In the genomic region with DNA sequence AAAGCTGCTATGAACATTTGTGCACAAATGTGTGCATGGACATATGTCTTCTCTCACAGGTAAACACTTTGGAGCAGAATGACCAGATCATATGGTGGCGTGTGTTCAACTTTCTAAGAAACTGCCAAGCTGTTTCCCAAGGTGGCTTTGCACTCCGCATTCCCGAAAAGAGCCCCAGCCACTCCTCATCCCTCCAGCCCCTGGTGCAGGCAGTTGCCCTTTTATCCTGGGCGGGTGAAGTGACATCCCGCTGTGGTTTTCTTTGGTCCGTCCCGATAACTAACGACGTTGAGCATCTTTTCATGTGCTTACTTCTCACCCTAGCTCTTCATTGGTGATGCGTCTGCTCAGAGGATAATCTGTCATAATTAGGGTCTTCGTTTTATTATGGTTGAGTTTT, we compare ENCODE assay signal across 15 cellular contexts.
A peak's percentile ranks its signal among the peaks of the same experiment; 100 is the strongest.
DNase-seq lines count a peak whose midpoint lies in the region; ATAC-seq, FAIRE-seq and TF ChIP-seq lines count a peak whose summit lies in the region.
"Had no signal": no experiment of that assay in that cellular context is flagged by ENCODE, and none has a peak within 500 bp of the region (broad histone marks: within the 10 kb centered on the region; RNA-seq: fewer than 3 reads in every experiment).

No MANE protein-coding gene starts in this region.

- H3K27ac ChIP-seq in kidney (ENCODE audit: low read depth in 2 of 2, low read length in 2 of 2): no peak overlapping the region
- H3K27ac ChIP-seq: 22Rv1, GM23248 had no signal

- ATAC-seq in HG02938 (IDR thresholded peaks at IDR 0.05; ENCODE audit: unreplicated experiment): no peak
- ATAC-seq: CD8-positive, alpha-beta T cell had no signal

- intact Hi-C loops in kidney (cut with DNase I): no loop called here

- H3K9me3 ChIP-seq in kidney (ENCODE audit: control insufficient read depth in 1 of 2, low read length in 2 of 2): no peaks in the 10 kb centered on the region

- FAIRE-seq in kidney (lab: Jason Lieb, UNC) (no peak), frontal cortex (lab: Jason Lieb, UNC) (no peak)
- FAIRE-seq: D721Med, GM19239, H54 had no signal

- H3K9ac ChIP-seq in kidney (ENCODE audit: low read length in 2 of 2): no peak overlapping the region
- H3K9ac ChIP-seq: GM23248 had no signal

- no peaks in the 10 kb centered on the region for H3K36me3 ChIP-seq in kidney (ENCODE audit: control insufficient read depth in 1 of 2, insufficient read depth in 2 of 2, low read length in 2 of 2)

- no peak for TF ChIP-seq CTCF in kidney (IDR thresholded peaks at IDR 0.05; ENCODE audit: borderline replicate concordance, extremely low read depth, insufficient read depth)

- DNase-seq in DMS 273 (lab: John Stamatoyannopoulos, UW; ENCODE audit: unreplicated experiment) (peak; percentile 5), DMS 273 treated with DMSO at 0.1 percent for 48 hours (lab: John Stamatoyannopoulos, UW) (no peak), NCI-H748 (lab: John Stamatoyannopoulos, UW; ENCODE audit: unreplicated experiment) (peak; percentile 13), NCI-H748 treated with DMSO at 0.1 percent for 48 hours (lab: John Stamatoyannopoulos, UW) (no peak), NCI-H345 treated with DMSO at 0.1 percent for 48 hours (lab: John Stamatoyannopoulos, UW; ENCODE audit: unreplicated experiment) (peak; percentile 63), kidney (peak; percentile 51), frontal cortex (ENCODE audit: low spot score in 2 of 2) (no peak)
- DNase-seq: CD8-positive, alpha-beta T cell; GF-D8 had no signal

- H3K4me1 ChIP-seq in kidney (ENCODE audit: control insufficient read depth in 1 of 2, insufficient read depth in 1 of 2, low read depth in 1 of 2, low read length in 2 of 2): no peaks in the 10 kb centered on the region

- H3K4me3 ChIP-seq in kidney (ENCODE audit: low read length in 2 of 2): no peak overlapping the region
- H3K4me3 ChIP-seq: GM23248 had no signal

Comparison
In these comparisons a context has a peak if more than half of its experiments do, and no peak if none do; other contexts are left out.
1. DNase-seq: peak in DMS 273 (single experiment), NCI-H748 (single experiment), NCI-H345 treated with DMSO at 0.1 percent for 48 hours (single experiment) and kidney (single experiment); none in DMS 273 treated with DMSO at 0.1 percent for 48 hours (single experiment), NCI-H748 treated with DMSO at 0.1 percent for 48 hours (single experiment) and frontal cortex (0 of 2).